28 cellular contexts compared by ENCODE assay signal in the genomic region with DNA sequence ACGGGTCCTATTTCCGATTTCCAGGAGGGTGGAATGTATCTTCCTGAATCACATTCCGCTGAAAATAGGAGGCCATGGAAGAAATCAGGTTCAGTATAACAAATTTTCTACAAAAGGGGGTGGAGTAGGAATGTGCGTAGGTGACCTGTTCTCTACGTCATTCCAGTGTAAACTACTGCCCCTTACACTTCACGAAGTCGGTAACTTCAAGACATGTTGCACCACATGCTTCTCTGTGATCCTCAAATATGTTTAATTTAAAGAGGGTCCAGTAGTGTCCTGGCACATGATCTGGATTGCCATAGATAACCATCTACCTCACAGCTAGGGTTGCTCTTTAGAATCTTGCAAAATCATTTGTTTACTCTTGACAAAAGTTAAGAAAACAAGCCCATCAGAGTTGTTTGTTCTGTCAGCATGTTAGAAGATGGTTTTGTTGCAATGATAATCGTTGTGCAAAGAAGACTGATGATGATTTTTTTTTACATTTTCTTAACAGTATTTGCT.
"Had no signal": no experiment of that assay in that cellular context is flagged by ENCODE, and none has a peak within 500 bp of the region (broad histone marks: within the 10 kb centered on the region; RNA-seq: fewer than 3 reads in every experiment).

No MANE protein-coding gene starts in this region.

- FAIRE-seq: bronchial epithelial cell had no signal

- H3K27me3 ChIP-seq: brain microvascular endothelial cell, dorsolateral prefrontal cortex, esophagus muscularis mucosa, foreskin keratinocyte, gastrocnemius medialis, heart left ventricle had no signal

- H3K36me3 ChIP-seq: brain microvascular endothelial cell, esophagus muscularis mucosa, gastrocnemius medialis, heart left ventricle had no signal

- H3K27ac ChIP-seq: brain microvascular endothelial cell, coronary artery, dorsolateral prefrontal cortex, esophagus muscularis mucosa, foreskin keratinocyte, gastrocnemius medialis, heart left ventricle had no signal

- ATAC-seq: activated T-cell treated with anti-CD3 and anti-CD28 coated beads, Interleukin-2, amount 50 U/mL, for 4 hours; activated T-helper 17 cell treated with anti-CD3 and anti-CD28 coated beads, Interleukin-2, amount 50 U/mL, for 72 hours; effector memory CD8-positive, alpha-beta T cell; foreskin keratinocyte; gastrocnemius medialis; heart left ventricle had no signal

- H3K9me3 ChIP-seq: esophagus muscularis mucosa, gastrocnemius medialis, heart left ventricle had no signal

- H3K4me3 ChIP-seq: coronary artery, dorsolateral prefrontal cortex, esophagus muscularis mucosa, gastrocnemius medialis, heart left ventricle had no signal

- DNase-seq: activated CD4-positive, alpha-beta memory T cell treated with anti-CD3 and anti-CD28 coated beads, Interleukin-2, amount 10 ng/mL, durations not matched to agents 7 days and 5 days; activated CD4-positive, alpha-beta T cell treated with anti-CD3 and anti-CD28 coated beads for 1 hour; activated CD4-positive, alpha-beta T cell treated with anti-CD3 and anti-CD28 coated beads for 4 hours; activated CD4-positive, alpha-beta T cell treated with anti-CD3 and anti-CD28 coated beads, Interleukin-2, amount 10 ng/mL, durations not matched to agents 7 days and 5 days; activated CD4-positive, alpha-beta T cell treated with anti-CD3 and anti-CD28 coated beads, Interleukin-2, amount 50 U/mL, for 4 hours; activated CD8-positive, alpha-beta memory T cell treated with anti-CD3 and anti-CD28 coated beads, Interleukin-2, amount 50 U/mL, for 48 hours; activated effector memory CD4-positive, alpha-beta T cell treated with Interleukin-2 at 50 U/mL for 16 hours; activated gamma-delta T cell treated with Interleukin-2 at 50 U/mL for 16 hours; activated naive CD4-positive, alpha-beta T cell treated with anti-CD3 and anti-CD28 coated beads, Interleukin-2, amount 50 U/mL, for 16 hours; activated naive CD4-positive, alpha-beta T cell treated with Interleukin-2 at 50 U/mL for 16 hours; activated T-cell treated with anti-CD3 and anti-CD28 coated beads for 4 hours; activated T-cell treated with anti-CD3 and anti-CD28 coated beads, Interleukin-2, amount 50 U/mL, for 4 hours; amniotic stem cell; anterior cingulate cortex; brain microvascular endothelial cell; dorsolateral prefrontal cortex; effector CD4-positive, alpha-beta T cell; effector memory CD8-positive, alpha-beta T cell; erythroblast; foreskin keratinocyte; gastrocnemius medialis; glutamatergic neuron; heart left ventricle; T-helper 2 cell had no signal

- H3K4me1 ChIP-seq: esophagus muscularis mucosa, foreskin keratinocyte, gastrocnemius medialis had no signal
